Comparison of ENCODE assay signal across 14 cellular contexts in the genomic region with DNA sequence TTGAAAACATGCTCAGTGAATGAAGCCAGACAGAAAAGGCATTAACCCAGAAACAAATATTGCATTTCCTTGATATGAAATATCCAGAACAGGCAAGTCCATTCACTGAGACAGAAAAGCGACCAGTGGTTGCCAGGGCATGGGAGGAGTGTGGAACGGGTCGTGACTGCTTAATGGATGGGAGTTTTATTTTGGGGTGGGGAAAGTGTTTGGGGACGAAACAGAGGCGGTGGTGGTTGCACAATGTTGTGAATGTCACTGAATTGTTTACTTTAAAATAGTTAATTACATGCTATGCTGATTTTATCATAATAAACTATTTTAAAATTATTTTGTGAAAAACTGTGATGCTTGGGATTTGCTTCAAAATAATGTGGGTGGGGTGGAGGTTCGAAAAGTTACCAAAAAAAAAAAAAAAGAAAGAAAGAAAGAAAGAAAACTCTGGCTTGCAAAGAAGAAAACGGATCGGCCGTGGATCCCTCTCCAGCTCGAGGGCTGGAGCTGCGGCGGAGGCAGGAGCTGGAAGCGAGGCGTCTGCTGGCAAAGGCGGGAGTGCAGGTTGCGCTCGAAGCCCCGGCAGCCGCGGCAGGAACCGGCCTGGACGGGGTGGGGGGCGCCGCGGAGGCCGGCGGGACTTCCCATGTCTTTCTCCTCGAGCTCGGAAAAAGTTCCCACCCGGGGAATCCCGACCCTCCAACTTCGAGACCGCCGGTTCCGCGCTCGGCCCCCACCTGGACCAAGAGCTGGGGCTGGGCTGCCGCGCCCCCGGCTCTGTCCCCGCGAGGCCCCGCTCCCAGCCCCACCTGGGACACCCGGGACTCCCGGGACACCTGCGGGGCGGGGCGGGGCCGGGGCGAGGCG. TPM values are rescaled to one million over a fixed set of nuclear protein-coding genes. Genes with fewer than 3 reads are reported as not detected.
DNase-seq lines count a peak whose midpoint lies in the region; ATAC-seq and TF ChIP-seq lines count a peak whose summit lies in the region.
"Had no signal": no experiment of that assay in that cellular context is flagged by ENCODE, and none has a peak within 500 bp of the region (broad histone marks: within the 10 kb centered on the region; RNA-seq: fewer than 3 reads in every experiment).

No MANE protein-coding gene starts in this region.

- no peaks in the 10 kb centered on the region for H3K36me3 ChIP-seq in PC-3 (ENCODE audit: low read depth, low read length)

- H3K4me3 ChIP-seq in PC-3 (ENCODE audit: low read length) (0 out of 2 replicates have a peak overlapping the region, but pooled peaks have one; percentile 7), iPS-18c (ENCODE audit: insufficient read depth, low read depth, low read length) (peak overlapping the region; percentile 43; the same call in 1 of the 2 replicates)
- H3K4me3 ChIP-seq: GM12878 had no signal

- no peak overlapping the region for H3K9ac ChIP-seq in PC-3 (ENCODE audit: low read length)

- DNase-seq in activated T-cell treated with anti-CD3 and anti-CD28 coated beads, Interleukin-2, amount 50 U/mL, for 4 hours: no peak
- no peak for DNase-seq in activated T-cell treated with anti-CD3 and anti-CD28 coated beads, Interleukin-2, amount 50 U/mL, for 48 hours
- DNase-seq in PC-3 (no peak), omental fat pad (ENCODE audit: low spot score) (no peak), GM19240 (ENCODE audit: insufficient read length, low spot score) (no peak)
- DNase-seq in stimulated activated naive CD8-positive, alpha-beta T cell treated with anti-CD3 and anti-CD28 coated beads, Interleukin-15, amount 100 ng/mL, for 72 hours: no peak
- DNase-seq: activated naive CD8-positive, alpha-beta T cell treated with anti-CD3 and anti-CD28 coated beads, Interleukin-2, amount 10 ng/mL, durations not matched to agents 7 days and 5 days; KBM-7; NCI-H774 had no signal

- CTCF ChIA-PET in PC-3 (lab: Charles Lee): no interaction called here

- H4K20me1 ChIP-seq in PC-3 (ENCODE audit: low read length): no peaks in the 10 kb centered on the region

- ATAC-seq in activated T-cell treated with anti-CD3 and anti-CD28 coated beads, Interleukin-2, amount 50 U/mL, for 4 hours: no peak
- ATAC-seq in PC-3: no peak
- no peak for ATAC-seq in stimulated activated naive CD8-positive, alpha-beta T cell treated with anti-CD3 and anti-CD28 coated beads, Interleukin-15, amount 100 ng/mL, for 72 hours
- no peak for ATAC-seq in omental fat pad (ENCODE audit: low FRiP score)
- ATAC-seq in GM18498 (IDR thresholded peaks at IDR 0.05; ENCODE audit: unreplicated experiment): no peak
- ATAC-seq: GM12878 had no signal

- peak overlapping the region; percentile 24; the same call in 1 of the 2 replicates for H3K4me2 ChIP-seq in PC-3 (ENCODE audit: low read length)

- H3K9me3 ChIP-seq in PC-3 (ENCODE audit: low read length): 0 out of 2 replicates have a peak, but pooled peaks cover 3% of the 10 kb centered on the region
- no peaks in the 10 kb centered on the region for H3K9me3 ChIP-seq in iPS-18c (ENCODE audit: control insufficient read depth, insufficient read depth, low read length)

- H3K27ac Mint-ChIP-seq in stimulated activated naive CD8-positive, alpha-beta T cell treated with anti-CD3 and anti-CD28 coated beads, Interleukin-15, amount 100 ng/mL, for 72 hours: peak overlapping the region in 1 of 2 donors; percentile 95
- H3K27ac Mint-ChIP-seq: activated naive CD8-positive, alpha-beta T cell treated with anti-CD3 and anti-CD28 coated beads, Interleukin-2, amount 10 ng/mL, durations not matched to agents 7 days and 5 days had no signal

- H3K9me3 Mint-ChIP-seq in activated T-cell treated with anti-CD3 and anti-CD28 coated beads, Interleukin-2, amount 50 U/mL, for 4 hours: no peaks in the 10 kb centered on the region
- peaks cover 8 to 9% of the 10 kb centered on the region in 2 donors for H3K9me3 Mint-ChIP-seq in stimulated activated naive CD8-positive, alpha-beta T cell treated with anti-CD3 and anti-CD28 coated beads, Interleukin-15, amount 100 ng/mL, for 72 hours

- H3K79me2 ChIP-seq in PC-3 (ENCODE audit: low read length): no peaks in the 10 kb centered on the region

- peaks cover 8% of the 10 kb centered on the region for H3K4me1 Mint-ChIP-seq in activated T-cell treated with anti-CD3 and anti-CD28 coated beads, Interleukin-2, amount 50 U/mL, for 4 hours (ENCODE audit: low read depth)
- peaks cover 28% of the 10 kb centered on the region for H3K4me1 Mint-ChIP-seq in stimulated activated naive CD8-positive, alpha-beta T cell treated with anti-CD3 and anti-CD28 coated beads, Interleukin-15, amount 100 ng/mL, for 72 hours

- intact Hi-C loops in PC-3 (cut with micrococcal nuclease): no loop called here

- no TSS peak for BruUV-seq in PC-3 (replicated peaks; lab: Mats Ljungman, UMichigan)

- H3F3A ChIP-seq in PC-3 (ENCODE audit: low read length, unreplicated experiment): no peaks in the 10 kb centered on the region

- POLR2A ChIA-PET in PC-3 (lab: Charles Lee; ENCODE audit: unreplicated experiment): no interaction called here

- no peak overlapping the region for H3K27ac ChIP-seq in PC-3 (ENCODE audit: low read length)
- H3K27ac ChIP-seq: C4-2B had no signal

- no peak for TF ChIP-seq CTCF in PC-3 (conservative IDR thresholded peaks at IDR 0.05; ENCODE audit: low read depth, low read length)
- no peak for TF ChIP-seq CTCF in omental fat pad (IDR thresholded peaks at IDR 0.05)

- H3K27me3 Mint-ChIP-seq in activated T-cell treated with anti-CD3 and anti-CD28 coated beads, Interleukin-2, amount 50 U/mL, for 4 hours (ENCODE audit: low read depth): peaks cover 36% of the 10 kb centered on the region
- peaks cover 54% of the 10 kb centered on the region for H3K27me3 Mint-ChIP-seq in stimulated activated naive CD8-positive, alpha-beta T cell treated with anti-CD3 and anti-CD28 coated beads, Interleukin-15, amount 100 ng/mL, for 72 hours

- no peaks in the 10 kb centered on the region for H3K9me2 ChIP-seq in PC-3 (replicated peaks; ENCODE audit: low read length)

- peaks cover 38% of the 10 kb centered on the region for H3K27me3 ChIP-seq in PC-3 (ENCODE audit: low read length)

- H2AFZ ChIP-seq in PC-3 (ENCODE audit: low read length): no peak overlapping the region

- peaks cover 2% of the 10 kb centered on the region for H3K36me3 Mint-ChIP-seq in activated T-cell treated with anti-CD3 and anti-CD28 coated beads, Interleukin-2, amount 50 U/mL, for 4 hours (ENCODE audit: insufficient read depth)

- H3K4me1 ChIP-seq in PC-3 (ENCODE audit: insufficient read depth, low read length): peaks cover 9% of the 10 kb centered on the region

- peak overlapping the region; percentile 20 for H3K4me3 Mint-ChIP-seq in activated T-cell treated with anti-CD3 and anti-CD28 coated beads, Interleukin-2, amount 50 U/mL, for 4 hours
- peak overlapping the region; percentile 33 to 62 for H3K4me3 Mint-ChIP-seq in stimulated activated naive CD8-positive, alpha-beta T cell treated with anti-CD3 and anti-CD28 coated beads, Interleukin-15, amount 100 ng/mL, for 72 hours
- H3K4me3 Mint-ChIP-seq: activated naive CD8-positive, alpha-beta T cell treated with anti-CD3 and anti-CD28 coated beads, Interleukin-2, amount 10 ng/mL, durations not matched to agents 7 days and 5 days had no signal

RNA-seq across cellular contexts. Expression of a gene that starts 0.5 kb away (rescaled TPM):
- total RNA-seq in activated T-cell treated with anti-CD3 and anti-CD28 coated beads, Interleukin-2, amount 50 U/mL, for 4 hours: not detected
- total RNA-seq in PC-3 (2014; rRNA removed) (not detected in 2 replicates), omental fat pad (1 to 10 TPM in 1 of 4 donors, under 1 TPM in 1, not detected in 2; 0.74 to 2.8 TPM)
- total RNA-seq: activated naive CD8-positive, alpha-beta T cell treated with anti-CD3 and anti-CD28 coated beads, Interleukin-2, amount 10 ng/mL, durations not matched to agents 7 days and 5 days; GM12878; liver had no signal

RNA-seq across cellular contexts. Expression of a gene that starts 7.7 kb away (rescaled TPM):
- total RNA-seq in activated T-cell treated with anti-CD3 and anti-CD28 coated beads, Interleukin-2, amount 50 U/mL, for 4 hours: not detected
- total RNA-seq in PC-3 (2014; rRNA removed) (not detected in 2 replicates), omental fat pad (not detected)
- total RNA-seq: activated naive CD8-positive, alpha-beta T cell treated with anti-CD3 and anti-CD28 coated beads, Interleukin-2, amount 10 ng/mL, durations not matched to agents 7 days and 5 days; GM12878 had no signal
